8 cellular contexts compared by ENCODE assay signal in genomic region chr11:65498727-65498976, GRCh38. TPM values are rescaled to one million over a fixed set of nuclear protein-coding genes. Genes with fewer than 3 reads are reported as not detected.
DNase-seq lines count a peak whose midpoint lies in the region; ATAC-seq and TF ChIP-seq lines count a peak whose summit lies in the region.

No MANE protein-coding gene starts in this region.

- 0 to 1% (median 0%) methylated on average over 6 of the region's 6 CpGs for WGBS in psoas muscle, 3 donors

- peak overlapping the region; percentile 99 for H3K4me2 ChIP-seq in PC-9

- H3K36me3 ChIP-seq in PC-9 (ENCODE audit: low read depth) (peaks cover 37% of the 10 kb centered on the region), psoas muscle (ENCODE audit: insufficient read depth in 1 of 2, low read depth in 1 of 2) (peaks cover 2 to 40% of the 10 kb centered on the region in 2 donors)

- H3K9me3 Mint-ChIP-seq in CD4-positive, alpha-beta T cell = no peaks in the 10 kb centered on the region

- peaks cover 43% of the 10 kb centered on the region for H4K20me1 ChIP-seq in PC-9 (ENCODE audit: insufficient read depth)

- no peak for DNase-seq in CD4-positive, alpha-beta T cell
- DNase-seq in PC-9 (no peak), fibroblast of mammary gland (ENCODE audit: low read depth) (no peak), psoas muscle (no peak), epidermal melanocyte (ENCODE audit: insufficient read length, low spot score) (no peak), glomerular visceral epithelial cell (ENCODE audit: extremely low spot score) (no peak), OCI-M1 (lab: John Stamatoyannopoulos, UW) (no peak), LoVo (ENCODE audit: low spot score) (no peak)

- peaks cover 33% of the 10 kb centered on the region for H3K4me1 ChIP-seq in PC-9 (replicated peaks; ENCODE audit: insufficient read depth)
- H3K4me1 ChIP-seq in psoas muscle = peaks cover 31% of the 10 kb centered on the region

- peak overlapping the region; percentile 79 for H2AFZ ChIP-seq in PC-9

- no peaks in the 10 kb centered on the region for H3K9me3 ChIP-seq in CD4-positive, alpha-beta T cell (ENCODE audit: control insufficient read depth, low read length)
- H3K9me3 ChIP-seq in PC-9 (ENCODE audit: insufficient read depth, low read depth) = no peaks in the 10 kb centered on the region
- no peaks in the 10 kb centered on the region for H3K9me3 ChIP-seq in psoas muscle

- H3K4me3 Mint-ChIP-seq in CD4-positive, alpha-beta T cell = no peak overlapping the region

- no TSS peak for BruUV-seq in PC-9 (replicated peaks; lab: Mats Ljungman, UMichigan)

- CTCF ChIA-PET in CD4-positive, alpha-beta T cell (lab: Charles Lee) = interaction anchor here (1.1 to 5.1 kb wide), 10 partner anchors 11 to 116 kb away, joined by 3 to 40 read pairs (median 6); partner anchors contain the start of genes NEAT1 and SLC25A45
- CTCF ChIA-PET in PC-9 (lab: Charles Lee) = interaction anchor here (0.5 to 1.4 kb wide), 4 partner anchors 10 to 223 kb away, joined by 3 to 5 read pairs (median 4); no protein-coding TSS in a partner anchor

- intact Hi-C loops in CD4-positive, alpha-beta T cell (cut with DNase I, micrococcal nuclease) = loop anchor here in 1 of 2 experiments (1.0 kb wide), 1 partner anchor 76 kb away; the partner anchor contains the start of gene NEAT1
- intact Hi-C loops in PC-9 (cut with micrococcal nuclease; ENCODE audit: unreplicated experiment) (loop anchor here (2.0 to 10.0 kb wide), 3 partner anchors 41 to 286 kb away; partner anchors contain the start of genes AP5B1 and OVOL1), psoas muscle (cut with DNase I) (loop anchor here (1.0 to 2.0 kb wide), 2 partner anchors 76 to 77 kb away; partner anchors contain the start of gene NEAT1 (in 1 of the 2))

- peaks cover 75% of the 10 kb centered on the region for H3F3A ChIP-seq in PC-9 (ENCODE audit: insufficient read depth, low read depth)

- H3K27ac ChIP-seq in CD4-positive, alpha-beta T cell (ENCODE audit: low read depth, low read length) = peak overlapping the region; percentile 96
- H3K27ac ChIP-seq in PC-9 = peak overlapping the region; percentile 97
- H3K27ac ChIP-seq in psoas muscle = peak overlapping the region; percentile 99

- H3K4me3 ChIP-seq in PC-9 (peak overlapping the region; percentile 99), fibroblast of mammary gland (ENCODE audit: control insufficient read depth, low read depth, low read length) (peak overlapping the region; percentile 91), psoas muscle (peak overlapping the region; percentile 92)

- ATAC-seq in CD4-positive, alpha-beta T cell (ENCODE audit: poor library complexity) = no peak
- no peak for ATAC-seq in psoas muscle

- peaks cover 66% of the 10 kb centered on the region for H3K79me2 ChIP-seq in PC-9 (ENCODE audit: low read depth)

- H3K27ac Mint-ChIP-seq in CD4-positive, alpha-beta T cell = no peak overlapping the region

- H3K36me3 Mint-ChIP-seq in CD4-positive, alpha-beta T cell (ENCODE audit: low read depth) = no peaks in the 10 kb centered on the region

- H3K9me2 ChIP-seq in PC-9 (ENCODE audit: insufficient read depth) = no peaks in the 10 kb centered on the region

- POLR2A ChIA-PET in CD4-positive, alpha-beta T cell (lab: Charles Lee) = interaction anchor here (0.7 to 15.9 kb wide), 67 partner anchors 9 to 1937 kb away, joined by 3 to 3042 read pairs (median 7); partner anchors contain the start of genes CCDC85B, CDC42EP2, CFL1 and DPF2
- POLR2A ChIA-PET in PC-9 (lab: Charles Lee; ENCODE audit: unreplicated experiment) = interaction anchor here (0.6 to 2.8 kb wide), 24 partner anchors 9 to 1098 kb away, joined by 3 to 41 read pairs (median 7); partner anchors contain the start of genes NEAT1 and PCNX3

- H3K27me3 Mint-ChIP-seq in CD4-positive, alpha-beta T cell = no peaks in the 10 kb centered on the region

- H3K27me3 ChIP-seq in CD4-positive, alpha-beta T cell (ENCODE audit: control insufficient read depth, insufficient read depth, low read length) = no peaks in the 10 kb centered on the region
- H3K27me3 ChIP-seq in PC-9 (ENCODE audit: insufficient read depth, low read depth) (no peaks in the 10 kb centered on the region), psoas muscle (ENCODE audit: insufficient read depth in 3 of 3, low read length in 2 of 3) (no peaks in the 10 kb centered on the region)

- peaks cover 29% of the 10 kb centered on the region for H3K4me1 Mint-ChIP-seq in CD4-positive, alpha-beta T cell (ENCODE audit: low read depth)

- no peak for TF ChIP-seq CTCF in CD4-positive, alpha-beta T cell (IDR thresholded peaks at IDR 0.05)
- no peak for TF ChIP-seq CTCF in PC-9 (conservative IDR thresholded peaks at IDR 0.05)
- TF ChIP-seq CTCF in fibroblast of mammary gland (conservative IDR thresholded peaks at IDR 0.05; ENCODE audit: control insufficient read depth, insufficient read depth, low read depth, low read length) = no peak
- TF ChIP-seq CTCF in psoas muscle (IDR thresholded peaks at IDR 0.05) = no peak

RNA-seq across cellular contexts. Expression of gene MALAT1, which starts 0.2 kb away (rescaled TPM):
- total RNA-seq in CD4-positive, alpha-beta T cell = over 10,000 TPM; 31,509 to 32,316 TPM
- total RNA-seq in PC-9 (2021) (6,494 and 7,852 TPM in 2 replicates), psoas muscle (over 10,000 TPM in 1 of 4 donors, 1,000 to 10,000 TPM in 3; 3,071 to 11,376 (median 4,986) TPM)
- 100 to 1,000 TPM; 102 to 846 (median 299) TPM for polyA plus RNA-seq in psoas muscle

RNA-seq across cellular contexts. Expression of gene SCYL1, which starts 26.2 kb away (rescaled TPM):
- total RNA-seq in CD4-positive, alpha-beta T cell = 10 to 100 TPM; 57.4 to 60.7 TPM
- 106 and 135 TPM in 2 replicates for total RNA-seq in PC-9 (2021)
- total RNA-seq in psoas muscle = 100 to 1,000 TPM in 1 of 4 donors, 10 to 100 TPM in 3; 77.8 to 106 (median 92.6) TPM
- 10 to 100 TPM; 66.9 to 87.4 (median 79.4) TPM for polyA plus RNA-seq in psoas muscle

RNA-seq across cellular contexts. Expression of gene LTBP3, which starts 59.5 kb away (rescaled TPM):
- total RNA-seq in CD4-positive, alpha-beta T cell = 100 to 1,000 TPM; 236 to 238 TPM
- total RNA-seq in PC-9 (2021) (455 and 553 TPM in 2 replicates), psoas muscle (10 to 100 TPM; 27.9 to 82.3 (median 51.4) TPM)
- polyA plus RNA-seq in psoas muscle = 10 to 100 TPM; 12.7 to 19.2 (median 17.2) TPM
